In the genomic region with DNA sequence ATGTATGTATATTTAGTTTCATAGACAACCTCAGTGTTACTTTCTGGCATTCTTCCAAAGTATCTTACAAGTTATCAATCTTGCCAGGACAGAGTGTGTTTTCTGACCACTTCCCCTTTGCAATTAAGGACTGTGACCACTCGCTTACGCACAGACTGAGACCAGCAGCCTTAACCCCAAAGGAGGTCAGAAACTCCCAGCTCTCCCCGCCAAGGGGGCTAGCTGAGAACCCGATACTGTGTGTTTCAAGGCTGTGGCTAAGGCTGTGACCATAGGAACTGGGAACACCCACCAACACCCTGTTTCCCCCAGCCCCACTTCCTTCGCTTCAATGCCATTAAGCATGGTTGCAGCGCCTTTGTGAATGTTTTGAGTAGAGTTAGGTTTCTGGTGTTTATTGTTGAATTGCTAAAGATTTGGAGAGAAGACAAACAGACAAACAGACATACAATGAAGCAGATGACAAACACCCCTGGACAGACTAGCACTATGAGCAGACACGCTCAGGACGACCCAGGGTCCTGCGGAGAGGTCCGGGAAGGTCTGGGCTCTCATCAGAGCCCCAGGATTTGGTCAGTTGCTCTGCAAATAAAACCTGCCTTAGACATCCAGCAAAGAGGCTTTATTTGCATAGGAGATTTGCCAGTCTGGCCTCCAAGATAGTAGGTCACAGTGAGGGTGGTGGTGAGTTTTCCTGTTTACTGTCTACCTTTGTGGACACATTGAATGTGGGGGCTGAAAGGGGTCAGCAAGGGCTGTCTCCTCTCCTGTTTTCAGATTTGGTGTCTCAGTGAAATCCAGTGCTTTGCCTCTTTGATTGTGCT, we compare ENCODE assay signal across 9 cellular contexts. TPM values are rescaled to one million over a fixed set of nuclear protein-coding genes. Genes with fewer than 3 reads are reported as not detected.
DNase-seq lines count a peak whose midpoint lies in the region; ATAC-seq and TF ChIP-seq lines count a peak whose summit lies in the region.
"Had no signal": no experiment of that assay in that cellular context is flagged by ENCODE, and none has a peak within 500 bp of the region (broad histone marks: within the 10 kb centered on the region; RNA-seq: fewer than 3 reads in every experiment).

No MANE protein-coding gene starts in this region.

- 75 to 80% methylated on average over 2 to 10 of the region's 10 CpGs for WGBS in transverse colon (ENCODE audit: low coverage in 1 of 2), 2 donors

- no peak overlapping the region for H3K27ac ChIP-seq in transverse colon

- no peaks in the 10 kb centered on the region for H3K27me3 ChIP-seq in transverse colon

- in situ Hi-C loops in transverse colon (cut with MboI; ENCODE audit: low pct_ligation_motif_present in 1 of 4, low pct_unique_long_range_greater_than_20kb in 1 of 4, low sequenced_read_pairs in 3 of 4) = no loop called here

- H3K4me3 ChIP-seq in choroid plexus epithelial cell (ENCODE audit: low read depth, low read length) = no peak overlapping the region
- H3K4me3 ChIP-seq in transverse colon = no peak overlapping the region

- H3K36me3 ChIP-seq in transverse colon = no peaks in the 10 kb centered on the region

- H3K9me3 ChIP-seq in transverse colon = no peaks in the 10 kb centered on the region

- intact Hi-C loops in transverse colon (cut with DNase I; ENCODE audit: low total_unique reads) = no loop called here

- TF ChIP-seq CTCF in choroid plexus epithelial cell (conservative IDR thresholded peaks at IDR 0.05; ENCODE audit: low read depth, low read length) (no peak), transverse colon (IDR thresholded peaks at IDR 0.05) (no peak)

- no peak for TF ChIP-seq POLR2A in transverse colon (IDR thresholded peaks at IDR 0.05)

- peaks cover 0 to 6% (median 3%) of the 10 kb centered on the region in 4 donors for H3K4me1 ChIP-seq in transverse colon

- ATAC-seq in GM21381 (IDR thresholded peaks at IDR 0.05; ENCODE audit: unreplicated experiment) (peak; percentile 96), HG03565 (IDR thresholded peaks at IDR 0.05; ENCODE audit: unreplicated experiment) (peak; percentile 94)

- TF ChIP-seq EP300 in transverse colon (IDR thresholded peaks at IDR 0.05; ENCODE audit: low read depth) = peak; percentile 24

- DNase-seq in CD1c-positive myeloid dendritic cell (ENCODE audit: extremely low spot score) = peak; percentile 57
- peak; percentile 93 for DNase-seq in choroid plexus epithelial cell (ENCODE audit: low read depth)
- peak; percentile 29 for DNase-seq in transverse colon
- no peak for DNase-seq in H4 (ENCODE audit: low spot score)
- DNase-seq in COR-L47 (lab: John Stamatoyannopoulos, UW) = no peak
- no peak for DNase-seq in DMS153 treated with DMSO at 0.1 percent for 48 hours (lab: John Stamatoyannopoulos, UW; ENCODE audit: unreplicated experiment)
- DNase-seq: DND-41 had no signal

RNA-seq across cellular contexts. Expression of gene TNFSF11, which starts 25.0 kb away (rescaled TPM):
- total RNA-seq in transverse colon = under 1 TPM in 1 of 4 donors, not detected in 3; 0.79 TPM
- total RNA-seq in H4 (2014; rRNA removed; shearing (Covaris generic)) = 0.08 TPM in 1 of 2 replicates, not detected in the other

Comparison
In these comparisons a context has a peak if more than half of its experiments do, and no peak if none do; other contexts are left out.
1. DNase-seq: peak in CD1c-positive myeloid dendritic cell (single experiment), choroid plexus epithelial cell (single experiment) and transverse colon (single experiment); none in H4 (single experiment), COR-L47 (single experiment) and DMS153 treated with DMSO at 0.1 percent for 48 hours (single experiment).